In genomic region chr1:19882111-19883071, GRCh38 we compare ENCODE assay signal across 8 cellular contexts. TPM values are rescaled to one million over a fixed set of nuclear protein-coding genes. Genes with fewer than 3 reads are reported as not detected.
DNase-seq lines count a peak whose midpoint lies in the region; ATAC-seq and TF ChIP-seq lines count a peak whose summit lies in the region.

OTUD3 (plus strand) TSS chr1:19882395; CDS start chr1:19882514, 119 bp downstream.

- H3K4me1 ChIP-seq in PC-9 (replicated peaks; ENCODE audit: insufficient read depth) = peaks cover 19% of the 10 kb centered on the region
- peaks cover 0 to 2% of the 10 kb centered on the region in 2 donors for H3K4me1 ChIP-seq in esophagus (ENCODE audit: control insufficient read depth in 2 of 2, insufficient read depth in 2 of 2, low read length in 1 of 2)
- H3K4me1 ChIP-seq in muscle layer of colon (ENCODE audit: insufficient read depth, low read length) = peaks cover 26% of the 10 kb centered on the region

- ATAC-seq in GM21717 (IDR thresholded peaks at IDR 0.05; ENCODE audit: unreplicated experiment) = peak; percentile 90

- H3K9me3 ChIP-seq in PC-9 (ENCODE audit: insufficient read depth, low read depth) = no peaks in the 10 kb centered on the region
- H3K9me3 ChIP-seq in esophagus (ENCODE audit: control insufficient read depth in 2 of 2, insufficient read depth in 1 of 2, low read depth in 1 of 2, low read length in 1 of 2) = no peaks in the 10 kb centered on the region
- H3K9me3 ChIP-seq in muscle layer of colon (ENCODE audit: low read length) = no peaks in the 10 kb centered on the region

- peak within 1 kb of the TSS; percentile 78 for H2AFZ ChIP-seq in PC-9

- H3K4me3 Mint-ChIP-seq in activated T-cell treated with anti-CD3 and anti-CD28 coated beads, Interleukin-2, amount 50 U/mL, for 24 hours = peak within 1 kb of the TSS; percentile 88

- 0% methylated on average over 83 to 97 of the region's 97 CpGs for WGBS in esophagus, 2 donors

- no peaks in the 10 kb centered on the region for H3F3A ChIP-seq in PC-9 (ENCODE audit: insufficient read depth, low read depth)

- in situ Hi-C loops in KBM-7 (cut with MboI; ENCODE audit: low pct_unique_long_range_greater_than_20kb, low sequenced_read_pairs) = no loop called here

- intact Hi-C loops in PC-9 (cut with micrococcal nuclease; ENCODE audit: unreplicated experiment) = loop anchor here (1.0 kb wide), 2 partner anchors 83 to 117 kb away; partner anchors contain the start of gene TMCO4

- DNase-seq in DMS79 (lab: John Stamatoyannopoulos, UW) (peak; percentile 99), KBM-7 (peak; percentile 98), PC-9 (peak; percentile 82 to 92)
- DNase-seq in activated T-cell treated with anti-CD3 and anti-CD28 coated beads, Interleukin-2, amount 50 U/mL, for 24 hours = peak; percentile 94
- DNase-seq in stimulated activated CD8-positive, alpha-beta memory T cell treated with anti-CD3 and anti-CD28 coated beads, Interleukin-7, amount 100 ng/mL, for 24 hours (ENCODE audit: low read depth) = peak; percentile 86

- peaks cover 40% of the 10 kb centered on the region for H3K79me2 ChIP-seq in PC-9 (ENCODE audit: low read depth)

- TF ChIP-seq CTCF in PC-9 (conservative IDR thresholded peaks at IDR 0.05) = peak; percentile 82

- H3K36me3 ChIP-seq in PC-9 (ENCODE audit: low read depth) = no peaks in the 10 kb centered on the region
- no peaks in the 10 kb centered on the region for H3K36me3 ChIP-seq in esophagus (ENCODE audit: control insufficient read depth in 2 of 2, insufficient read depth in 2 of 2, low read length in 1 of 2)
- H3K36me3 ChIP-seq in muscle layer of colon (ENCODE audit: insufficient read depth, low read length) = no peaks in the 10 kb centered on the region

- H3K27me3 ChIP-seq in PC-9 (ENCODE audit: insufficient read depth, low read depth) (no peaks in the 10 kb centered on the region), esophagus (ENCODE audit: control insufficient read depth in 1 of 2, insufficient read depth in 2 of 2, low read length in 2 of 2) (no peaks in the 10 kb centered on the region), muscle layer of colon (ENCODE audit: control insufficient read depth in 1 of 2, insufficient read depth in 2 of 2, low read length in 2 of 2) (no peaks in the 10 kb centered on the region)

- no peaks in the 10 kb centered on the region; the same call in 1 of the 2 replicates for H4K20me1 ChIP-seq in PC-9 (ENCODE audit: insufficient read depth)

- peaks cover 43% of the 10 kb centered on the region for H3K4me1 Mint-ChIP-seq in activated T-cell treated with anti-CD3 and anti-CD28 coated beads, Interleukin-2, amount 50 U/mL, for 24 hours (ENCODE audit: low read depth)

- H3K36me3 Mint-ChIP-seq in activated T-cell treated with anti-CD3 and anti-CD28 coated beads, Interleukin-2, amount 50 U/mL, for 24 hours (ENCODE audit: low read depth) = peaks cover 35% of the 10 kb centered on the region

- no TSS peak for BruUV-seq in PC-9 (replicated peaks; lab: Mats Ljungman, UMichigan)

- H3K9me3 Mint-ChIP-seq in activated T-cell treated with anti-CD3 and anti-CD28 coated beads, Interleukin-2, amount 50 U/mL, for 24 hours = no peaks in the 10 kb centered on the region

- H3K27me3 Mint-ChIP-seq in activated T-cell treated with anti-CD3 and anti-CD28 coated beads, Interleukin-2, amount 50 U/mL, for 24 hours = peaks cover 2% of the 10 kb centered on the region

- CTCF ChIA-PET in PC-9 (lab: Charles Lee) = interaction anchor here (0.6 to 1.0 kb wide), 3 partner anchors 10 to 223 kb away, joined by 3 to 5 read pairs (median 4); no protein-coding TSS in a partner anchor

- peak within 1 kb of the TSS; percentile 91 for H3K9ac ChIP-seq in muscle layer of colon (ENCODE audit: low read length)

- no peaks in the 10 kb centered on the region for H3K9me2 ChIP-seq in PC-9 (ENCODE audit: insufficient read depth)

- POLR2A ChIA-PET in PC-9 (lab: Charles Lee; ENCODE audit: unreplicated experiment) = interaction anchor here (0.6 to 0.8 kb wide), 2 partner anchors 15 to 378 kb away, joined by 3 to 8 read pairs; no protein-coding TSS in a partner anchor

- H3K27ac ChIP-seq in PC-9 (peak within 1 kb of the TSS; percentile 61; the same call in 1 of the 2 replicates), esophagus (ENCODE audit: low read depth in 2 of 2, low read length in 1 of 2) (peak within 1 kb of the TSS; percentile 92 to 94), muscle layer of colon (ENCODE audit: low read depth, low read length) (peak within 1 kb of the TSS; percentile 71)

- H3K4me2 ChIP-seq in PC-9 = peak within 1 kb of the TSS; percentile 98

- H3K4me3 ChIP-seq in PC-9 (peak within 1 kb of the TSS; percentile 94), esophagus (ENCODE audit: low read depth in 1 of 2, low read length in 2 of 2) (peak within 1 kb of the TSS; percentile 87 to 94), muscle layer of colon (ENCODE audit: low read depth in 1 of 2, low read length in 2 of 2) (peak within 1 kb of the TSS; percentile 59 to 86)

- peak within 1 kb of the TSS; percentile 83 for H3K27ac Mint-ChIP-seq in activated T-cell treated with anti-CD3 and anti-CD28 coated beads, Interleukin-2, amount 50 U/mL, for 24 hours

RNA-seq across cellular contexts. Expression of gene OTUD3, which starts in this region (rescaled TPM):
- 8.5 and 9.7 TPM in 2 replicates for total RNA-seq in PC-9 (2021)
- polyA plus RNA-seq in esophagus = 1 to 10 TPM; 1.4 to 2.4 TPM

Comparison
In these comparisons a context has a peak if more than half of its experiments do, and no peak if none do; other contexts are left out.
1. Peak in every context shown above with its lines: DNase-seq, ATAC-seq, H3K4me3 ChIP-seq and H3K27ac ChIP-seq.